Comparison of ENCODE assay signal across 12 cellular contexts in the genomic region with DNA sequence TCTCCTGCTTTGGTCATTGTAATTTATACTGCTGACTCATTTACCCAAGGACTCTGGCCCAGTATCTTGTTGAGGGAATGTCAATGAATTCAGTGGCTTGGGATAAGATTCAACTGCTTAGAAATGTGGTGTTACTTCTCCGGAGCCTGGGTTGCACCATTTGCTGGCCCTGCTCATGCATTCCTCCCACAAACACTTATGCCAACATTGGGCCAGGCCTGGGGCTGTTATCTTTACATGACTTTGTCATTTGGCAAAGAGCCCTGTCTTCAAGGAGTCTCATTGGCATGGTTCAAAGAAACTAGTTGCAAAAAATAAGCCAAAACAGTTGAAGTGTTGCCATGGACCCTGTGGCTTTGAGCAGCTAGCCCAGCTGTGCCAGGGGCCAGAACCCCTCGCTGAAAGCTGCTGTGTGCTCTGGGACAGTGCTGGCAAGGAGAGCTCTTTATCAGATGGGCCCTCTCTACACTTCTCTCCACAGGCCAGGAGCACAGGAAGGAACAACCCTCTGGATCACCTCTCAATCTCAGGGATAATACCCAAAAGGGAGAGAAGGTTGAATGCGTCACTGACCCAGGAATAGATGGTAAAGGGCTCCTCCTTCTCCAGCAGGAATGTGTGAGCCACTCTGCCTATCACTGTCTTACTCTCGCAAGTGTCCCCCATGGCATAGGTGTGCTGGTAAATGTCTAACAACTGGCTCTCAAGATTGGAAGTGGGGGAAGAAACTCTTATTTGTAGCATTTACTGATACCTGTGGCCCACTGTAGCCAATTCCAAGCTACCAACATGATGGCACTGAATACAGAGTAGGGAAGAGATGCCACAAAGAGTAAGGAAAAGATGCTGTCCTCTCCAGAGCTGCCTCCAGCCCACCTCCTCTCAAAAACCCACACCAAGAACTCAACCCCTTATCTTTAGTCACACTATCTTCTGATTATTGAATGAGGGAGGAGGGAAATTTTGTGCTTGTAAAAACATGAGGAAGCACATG. TPM values are rescaled to one million over a fixed set of nuclear protein-coding genes. Genes with fewer than 3 reads are reported as not detected.
A peak's percentile ranks its signal among the peaks of the same experiment; 100 is the strongest.
DNase-seq lines count a peak whose midpoint lies in the region; ATAC-seq and TF ChIP-seq lines count a peak whose summit lies in the region.
"Had no signal": no experiment of that assay in that cellular context is flagged by ENCODE, and none has a peak within 500 bp of the region (broad histone marks: within the 10 kb centered on the region; RNA-seq: fewer than 3 reads in every experiment).

No MANE protein-coding gene starts in this region.

- no peaks in the 10 kb centered on the region for H3K36me3 ChIP-seq in upper lobe of left lung
- H3K36me3 ChIP-seq: cardiac muscle cell had no signal

- TF ChIP-seq EP300 in upper lobe of left lung (IDR thresholded peaks at IDR 0.05), result no peak

- no peak for TF ChIP-seq POLR2A in upper lobe of left lung (IDR thresholded peaks at IDR 0.05)

- H3K36me3 Mint-ChIP-seq in MCF 10A (ENCODE audit: insufficient read depth, unreplicated experiment), result peaks cover 4% of the 10 kb centered on the region

- 55 to 72% methylated on average over 4 of the region's 4 CpGs for WGBS in upper lobe of left lung, 2 donors

- H3K9me3 ChIP-seq in upper lobe of left lung, result no peaks in the 10 kb centered on the region

- intact Hi-C loops in MCF 10A (cut with micrococcal nuclease) (loop anchor here (2.0 kb wide), 1 partner anchor 69 kb away; no protein-coding TSS in a partner anchor), left ventricle myocardium superior (cut with micrococcal nuclease) (no loop called here)

- no peak for TF ChIP-seq CTCF in MCF 10A (IDR thresholded peaks at IDR 0.05; ENCODE audit: unreplicated experiment)
- no peak for TF ChIP-seq CTCF in upper lobe of left lung (IDR thresholded peaks at IDR 0.05)

- peak overlapping the region in 1 of 4 donors; percentile 21 for H3K27ac ChIP-seq in upper lobe of left lung
- H3K27ac ChIP-seq: cardiac muscle cell had no signal

- H3K4me1 Mint-ChIP-seq in MCF 10A (ENCODE audit: insufficient read depth, unreplicated experiment), result peaks cover 46% of the 10 kb centered on the region
- H3K4me1 Mint-ChIP-seq: activated CD4-positive, alpha-beta memory T cell treated with anti-CD3 and anti-CD28 coated beads, Interleukin-2, amount 10 ng/mL, durations not matched to agents 7 days and 5 days had no signal

- H3K4me3 ChIP-seq in upper lobe of left lung, result no peak overlapping the region
- H3K4me3 ChIP-seq: cardiac muscle cell had no signal

- H3K27me3 ChIP-seq in upper lobe of left lung, result no peaks in the 10 kb centered on the region
- H3K27me3 ChIP-seq: cardiac muscle cell had no signal

- BruUV-seq in MCF 10A (replicated peaks; lab: Mats Ljungman, UMichigan), result TSS peak; percentile 50

- peaks cover 0 to 3% (median 2%) of the 10 kb centered on the region in 4 donors for H3K4me1 ChIP-seq in upper lobe of left lung

- peak; percentile 89 for DNase-seq in HS-27A (ENCODE audit: low read depth)
- DNase-seq in MCF 10A (ENCODE audit: unreplicated experiment), result peak; percentile 99
- DNase-seq in left ventricle myocardium superior, result peak; percentile 73
- DNase-seq in upper lobe of left lung, result no peak
- no peak for DNase-seq in activated CD8-positive, alpha-beta memory T cell treated with anti-CD3 and anti-CD28 coated beads, Interleukin-2, amount 50 U/mL, for 4 hours
- DNase-seq: activated CD4-positive, alpha-beta memory T cell treated with anti-CD3 and anti-CD28 coated beads, Interleukin-2, amount 10 ng/mL, durations not matched to agents 7 days and 5 days; DND-41; NCI-H1694; SHP77 treated with DMSO at 0.1 percent for 48 hours had no signal

- no peak overlapping the region for H3K4me3 Mint-ChIP-seq in MCF 10A (ENCODE audit: unreplicated experiment)
- H3K4me3 Mint-ChIP-seq: activated CD4-positive, alpha-beta memory T cell treated with anti-CD3 and anti-CD28 coated beads, Interleukin-2, amount 10 ng/mL, durations not matched to agents 7 days and 5 days had no signal

- peak overlapping the region; percentile 54 for H3K27ac Mint-ChIP-seq in MCF 10A (ENCODE audit: low read depth, unreplicated experiment)
- H3K27ac Mint-ChIP-seq: activated CD4-positive, alpha-beta memory T cell treated with anti-CD3 and anti-CD28 coated beads, Interleukin-2, amount 10 ng/mL, durations not matched to agents 7 days and 5 days had no signal

- peak; percentile 88 for ATAC-seq in left ventricle myocardium superior
- ATAC-seq in upper lobe of left lung (ENCODE audit: low FRiP score in 2 of 2), result peak; percentile 73 to 84
- no peak for ATAC-seq in HG02571 (IDR thresholded peaks at IDR 0.05; ENCODE audit: unreplicated experiment)
- no peak for ATAC-seq in HG03159 (IDR thresholded peaks at IDR 0.05; ENCODE audit: unreplicated experiment)

- CTCF ChIA-PET in MCF 10A (lab: Yijun Ruan, JAX), result interaction anchor here (0.5 to 1.0 kb wide), 3 partner anchors 212 to 350 kb away, joined by 3 to 4 read pairs (median 3); no protein-coding TSS in a partner anchor

- POLR2A ChIA-PET in MCF 10A (lab: Yijun Ruan, JAX), result no interaction called here

- H3K27me3 Mint-ChIP-seq in MCF 10A (ENCODE audit: insufficient read depth, unreplicated experiment), result no peaks in the 10 kb centered on the region
- H3K27me3 Mint-ChIP-seq: activated CD4-positive, alpha-beta memory T cell treated with anti-CD3 and anti-CD28 coated beads, Interleukin-2, amount 10 ng/mL, durations not matched to agents 7 days and 5 days had no signal

- peaks cover 7% of the 10 kb centered on the region for H3K9me3 Mint-ChIP-seq in MCF 10A (ENCODE audit: unreplicated experiment)
- H3K9me3 Mint-ChIP-seq: activated CD4-positive, alpha-beta memory T cell treated with anti-CD3 and anti-CD28 coated beads, Interleukin-2, amount 10 ng/mL, durations not matched to agents 7 days and 5 days had no signal

RNA-seq across cellular contexts. Expression of gene PDE1C, which starts 23.5 kb away (rescaled TPM):
- total RNA-seq in MCF 10A (2022), result 0.14 and 0.27 TPM in 2 replicates
- total RNA-seq in left ventricle myocardium superior, result 192 TPM
- total RNA-seq in upper lobe of left lung, result 10 to 100 TPM in 3 of 6 donors, 1 to 10 TPM in 3; 5.6 to 38.8 (median 11.3) TPM
- total RNA-seq: activated CD4-positive, alpha-beta memory T cell treated with anti-CD3 and anti-CD28 coated beads, Interleukin-2, amount 10 ng/mL, durations not matched to agents 7 days and 5 days had no signal

Comparison
In these comparisons a context has a peak if more than half of its experiments do, and no peak if none do; other contexts are left out.
1. DNase-seq: peak in HS-27A (single experiment), MCF 10A (single experiment) and left ventricle myocardium superior (single experiment); none in upper lobe of left lung (0 of 2) and activated CD8-positive, alpha-beta memory T cell treated with anti-CD3 and anti-CD28 coated beads, Interleukin-2, amount 50 U/mL, for 4 hours (single experiment).
2. ATAC-seq: peak in left ventricle myocardium superior (single experiment) and upper lobe of left lung (2 of 2); none in HG02571 (single experiment) and HG03159 (single experiment).